In the genomic region with DNA sequence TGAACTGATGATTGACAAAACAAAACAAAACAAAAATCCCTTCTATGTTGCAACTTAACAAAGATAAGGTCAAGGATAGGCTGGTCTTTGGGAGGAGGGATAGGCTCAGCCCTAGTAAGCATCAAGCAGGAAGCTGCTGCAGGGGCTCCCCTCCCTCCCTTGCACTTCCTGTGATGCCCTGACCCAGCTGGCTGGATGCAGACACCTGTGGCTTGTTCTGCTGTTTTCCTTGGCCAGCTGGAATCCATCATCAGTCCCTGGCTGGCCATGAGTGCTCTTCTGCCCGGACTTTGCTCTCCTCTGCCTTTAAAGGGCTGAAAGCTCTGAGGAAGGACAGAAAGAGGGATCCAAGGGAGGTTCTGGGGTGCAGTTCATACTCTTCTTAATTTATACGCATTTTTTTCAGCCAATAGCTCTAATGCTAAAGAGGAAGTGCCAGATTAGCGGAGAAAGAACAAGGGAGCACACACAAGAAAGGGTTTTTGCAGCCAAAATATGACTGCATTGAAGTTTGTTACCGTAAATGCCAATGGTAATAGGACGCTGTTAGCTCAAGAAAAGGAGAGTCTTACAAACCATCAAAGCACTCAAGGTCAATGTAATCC, we compare ENCODE assay signal across 17 cellular contexts. TPM values are rescaled to one million over a fixed set of nuclear protein-coding genes. Genes with fewer than 3 reads are reported as not detected.
A peak's percentile ranks its signal among the peaks of the same experiment; 100 is the strongest.
DNase-seq lines count a peak whose midpoint lies in the region; ATAC-seq and TF ChIP-seq lines count a peak whose summit lies in the region.
"Had no signal": no experiment of that assay in that cellular context is flagged by ENCODE, and none has a peak within 500 bp of the region (broad histone marks: within the 10 kb centered on the region; RNA-seq: fewer than 3 reads in every experiment).

No MANE protein-coding gene starts in this region.

- no peak overlapping the region for H3K4me3 ChIP-seq in RWPE2 (ENCODE audit: severe bottlenecking)
- H3K4me3 ChIP-seq in fibroblast of villous mesenchyme (ENCODE audit: low read depth, low read length): no peak overlapping the region
- no peak overlapping the region for H3K4me3 ChIP-seq in skeletal muscle satellite cell (ENCODE audit: low read length)
- H3K4me3 ChIP-seq: heart left ventricle had no signal

- H3K4me3 Mint-ChIP-seq in nephron progenitor cell: no peak overlapping the region

- H3K27me3 ChIP-seq in RWPE2 (ENCODE audit: insufficient read depth, poor library complexity, severe bottlenecking): no peaks in the 10 kb centered on the region
- H3K27me3 ChIP-seq in skeletal muscle satellite cell (ENCODE audit: control insufficient read depth, insufficient read depth, low read length): no peaks in the 10 kb centered on the region
- H3K27me3 ChIP-seq: heart left ventricle had no signal

- ATAC-seq in RWPE2 (ENCODE audit: low read depth): no peak
- ATAC-seq: heart left ventricle; Right ventricle myocardium inferior; stimulated activated naive CD8-positive, alpha-beta T cell treated with anti-CD3 and anti-CD28 coated beads, Interleukin-15, Interleukin-2, amounts not matched to agents 100 U/mL and 50 U/mL, for 24 hours had no signal

- TF ChIP-seq CTCF in RWPE2 (IDR thresholded peaks at IDR 0.05; ENCODE audit: poor library complexity, severe bottlenecking) (no peak), fibroblast of villous mesenchyme (IDR thresholded peaks at IDR 0.05; ENCODE audit: insufficient read depth, low read depth, low read length) (no peak), nephron progenitor cell (IDR thresholded peaks at IDR 0.05) (no peak)

- H3K4me1 Mint-ChIP-seq in nephron progenitor cell: peaks cover 15% of the 10 kb centered on the region

- peaks cover 5% of the 10 kb centered on the region for H3K4me1 ChIP-seq in RWPE2 (ENCODE audit: insufficient read depth, poor library complexity, severe bottlenecking)
- H3K4me1 ChIP-seq in skeletal muscle satellite cell (ENCODE audit: control insufficient read depth, insufficient read depth, low read length): peaks cover 13% of the 10 kb centered on the region
- H3K4me1 ChIP-seq: parathyroid adenoma had no signal

- H3K9ac ChIP-seq in skeletal muscle satellite cell (ENCODE audit: low read depth, low read length): peak overlapping the region; percentile 3
- H3K9ac ChIP-seq: parathyroid adenoma had no signal

- peak overlapping the region; percentile 21 for H3K4me2 ChIP-seq in skeletal muscle satellite cell (ENCODE audit: low read length)

- no peaks in the 10 kb centered on the region for H3K9me3 Mint-ChIP-seq in nephron progenitor cell

- peaks cover 10% of the 10 kb centered on the region for H3K36me3 Mint-ChIP-seq in nephron progenitor cell (ENCODE audit: low read depth)

- H3K27ac Mint-ChIP-seq in nephron progenitor cell: no peak overlapping the region

- H3K9me3 ChIP-seq in RWPE2 (ENCODE audit: severe bottlenecking) (no peaks in the 10 kb centered on the region), skeletal muscle satellite cell (replicated peaks; ENCODE audit: low read length) (no peaks in the 10 kb centered on the region)
- H3K9me3 ChIP-seq: heart left ventricle had no signal

- peak overlapping the region; percentile 0 for H3K27ac ChIP-seq in RWPE2 (ENCODE audit: poor library complexity, severe bottlenecking)
- H3K27ac ChIP-seq: heart left ventricle, parathyroid adenoma had no signal

- H3K36me3 ChIP-seq in RWPE2 (ENCODE audit: low read depth) (no peaks in the 10 kb centered on the region), skeletal muscle satellite cell (ENCODE audit: insufficient read depth, low read length) (peaks cover 8% of the 10 kb centered on the region)

- H3K27me3 Mint-ChIP-seq in nephron progenitor cell (ENCODE audit: low read depth, poor library complexity): no peaks in the 10 kb centered on the region

- peak; percentile 20 for DNase-seq in NCI-H82 (lab: John Stamatoyannopoulos, UW)
- DNase-seq in NCI-H82 treated with DMSO at 0.1 percent for 48 hours (lab: John Stamatoyannopoulos, UW; ENCODE audit: unreplicated experiment): no peak
- DNase-seq in RWPE2 (ENCODE audit: low spot score): no peak
- DNase-seq in fibroblast of villous mesenchyme (ENCODE audit: low read depth): peak; percentile 64
- no peak for DNase-seq in epidermal melanocyte (ENCODE audit: insufficient read length, low spot score)
- DNase-seq in nephron progenitor cell: no peak
- DNase-seq in GM19238 (ENCODE audit: insufficient read length, low spot score): no peak
- DNase-seq: amniotic stem cell; effector CD4-positive, alpha-beta T cell; heart left ventricle; NCI-H2171 treated with DMSO at 0.1 percent for 48 hours; stimulated activated CD4-positive, alpha-beta T cell treated with anti-CD3 and anti-CD28 coated beads, Interleukin-4, amount 100 ng/mL, for 1 hour; stimulated activated naive CD8-positive, alpha-beta T cell treated with anti-CD3 and anti-CD28 coated beads, Interleukin-15, Interleukin-2, amounts not matched to agents 100 U/mL and 50 U/mL, for 24 hours had no signal

RNA-seq across cellular contexts. Expression of gene UBE2U, which starts 19.9 kb away (rescaled TPM):
- total RNA-seq in fibroblast of villous mesenchyme: not detected in 2 replicates
- not detected in 2 replicates for total RNA-seq in skeletal muscle satellite cell (2012; rRNA removed)
- total RNA-seq: lower leg skin had no signal

Comparison
In these comparisons a context has a peak if more than half of its experiments do, and no peak if none do; other contexts are left out.
1. DNase-seq: peak in NCI-H82 (single experiment) and fibroblast of villous mesenchyme (single experiment); none in NCI-H82 treated with DMSO at 0.1 percent for 48 hours (single experiment), RWPE2 (single experiment), epidermal melanocyte (single experiment), nephron progenitor cell (single experiment) and GM19238 (single experiment).